ENCODE assay signal across 9 cellular contexts in the genomic region with DNA sequence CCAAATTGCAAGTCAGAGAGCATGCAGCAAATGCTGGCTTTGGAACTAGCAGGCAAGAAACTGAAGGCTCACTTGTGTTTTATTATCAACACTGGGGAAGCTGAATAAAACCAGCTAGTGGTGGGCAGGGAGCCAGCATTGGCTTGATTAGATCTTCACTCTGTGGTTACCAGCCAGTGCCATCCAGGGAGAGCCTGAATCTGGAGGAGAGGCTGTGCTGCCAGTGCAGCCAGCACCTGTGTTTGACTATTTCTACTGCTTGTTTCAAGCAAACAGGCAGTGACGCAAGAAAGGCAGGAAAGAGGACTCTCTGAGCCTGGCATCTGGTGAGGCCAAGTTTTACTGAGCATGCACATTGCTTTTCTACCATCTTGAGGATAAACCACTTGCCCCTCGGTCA.
DNase-seq lines count a peak whose midpoint lies in the region; ATAC-seq, FAIRE-seq and TF ChIP-seq lines count a peak whose summit lies in the region.
"Had no signal": no experiment of that assay in that cellular context is flagged by ENCODE, and none has a peak within 500 bp of the region (broad histone marks: within the 10 kb centered on the region; RNA-seq: fewer than 3 reads in every experiment).

No MANE protein-coding gene starts in this region.

- TF ChIP-seq CTCF in heart left ventricle (IDR thresholded peaks at IDR 0.05) = no peak
- no peak for TF ChIP-seq CTCF in foreskin fibroblast (IDR thresholded peaks at IDR 0.05; ENCODE audit: low read depth, low read length)
- no peak for TF ChIP-seq CTCF in D721Med (IDR thresholded peaks at IDR 0.05; ENCODE audit: insufficient read depth, missing control alignments)

- H3K4me3 ChIP-seq in heart left ventricle = no peak overlapping the region
- no peak overlapping the region for H3K4me3 ChIP-seq in foreskin fibroblast (ENCODE audit: low read depth in 1 of 2, low read length in 2 of 2)

- peaks cover 0 to 44% (median 14%) of the 10 kb centered on the region in 12 donors for H3K4me1 ChIP-seq in heart left ventricle

- FAIRE-seq in urothelium cell line (lab: Jason Lieb, UNC) (no peak), D721Med (lab: Jason Lieb, UNC) (no peak)

- H3K27me3 ChIP-seq in heart left ventricle = no peaks in the 10 kb centered on the region

- WGBS in heart left ventricle, 4 donors = 64 to 84% (median 76%) methylated on average over 2 of the region's 2 CpGs

- no peak for TF ChIP-seq POLR2A in heart left ventricle (IDR thresholded peaks at IDR 0.05)

- H3K9me3 ChIP-seq in heart left ventricle = no peaks in the 10 kb centered on the region

- H3K27ac ChIP-seq in heart left ventricle = peak overlapping the region in 2 of 12 donors; percentile 24 to 41

- intact Hi-C loops in heart left ventricle (cut with DNase I) = no loop called here
- intact Hi-C loops in cardiac septum (cut with DNase I) = no loop called here

- no peaks in the 10 kb centered on the region for H3K36me3 ChIP-seq in heart left ventricle

- DNase-seq in heart left ventricle = peak in 4 of 5 donors; percentile 25 to 51 (median 46)
- no peak for DNase-seq in cardiac septum (ENCODE audit: low spot score)
- DNase-seq in RKO (ENCODE audit: low spot score) = peak; percentile 85
- DNase-seq in foreskin fibroblast = peak; percentile 28 to 61
- DNase-seq in urothelium cell line (ENCODE audit: low spot score) = peak; percentile 20
- DNase-seq in D721Med (ENCODE audit: insufficient read length, low spot score) = no peak
- DNase-seq: activated CD4-positive, alpha-beta memory T cell treated with anti-CD3 and anti-CD28 coated beads for 36 hours had no signal

- ATAC-seq in heart left ventricle = peak; percentile 13 to 73 (median 48)
- ATAC-seq in GM18873 (IDR thresholded peaks at IDR 0.05; ENCODE audit: low FRiP score, unreplicated experiment) = no peak
- ATAC-seq in GM19395 (IDR thresholded peaks at IDR 0.05; ENCODE audit: unreplicated experiment) = no peak

Comparison
In these comparisons a context has a peak if more than half of its experiments do, and no peak if none do; other contexts are left out.
1. DNase-seq: peak in heart left ventricle (4 of 5), RKO (single experiment), foreskin fibroblast (2 of 2) and urothelium cell line (single experiment); none in cardiac septum (single experiment) and D721Med (single experiment).
2. ATAC-seq: peak in heart left ventricle (4 of 4); none in GM18873 (single experiment) and GM19395 (single experiment).